ENCODE assay signal across 32 cellular contexts in the genomic region with DNA sequence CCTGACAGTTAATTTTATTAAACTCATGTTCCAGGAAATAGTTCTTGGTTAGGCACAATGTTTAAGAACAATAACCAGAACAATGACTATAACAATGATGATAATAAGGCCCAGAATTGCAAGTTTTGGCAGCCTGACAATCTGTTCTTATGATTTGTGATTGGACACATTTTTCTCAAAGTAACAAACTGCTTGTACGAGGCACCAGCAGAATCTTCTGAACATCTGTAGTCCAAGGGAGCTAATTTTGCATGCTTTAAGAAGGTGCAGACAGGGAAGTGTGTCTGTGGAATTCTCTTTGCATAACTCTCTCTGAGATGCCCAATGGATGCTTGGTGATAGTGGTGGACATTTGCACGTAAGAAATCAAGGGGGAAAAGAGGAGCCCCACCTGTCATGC.
"Had no signal": no experiment of that assay in that cellular context is flagged by ENCODE, and none has a peak within 500 bp of the region (broad histone marks: within the 10 kb centered on the region; RNA-seq: fewer than 3 reads in every experiment).

No MANE protein-coding gene starts in this region.

- H3K4me1 ChIP-seq: SJCRH30 had no signal

- H3K36me3 ChIP-seq: SJCRH30 had no signal

- H3K27me3 ChIP-seq: SJCRH30 had no signal

- ATAC-seq: activated CD8-positive, alpha-beta memory T cell treated with anti-CD3 and anti-CD28 coated beads, Interleukin-2, amount 10 ng/mL, durations not matched to agents 7 days and 5 days; activated naive CD8-positive, alpha-beta T cell treated with anti-CD3 and anti-CD28 coated beads, Interleukin-2, amount 50 U/mL, for 24 hours; Panc1 had no signal

- H3K4me3 ChIP-seq: SJCRH30 had no signal

- DNase-seq: activated B cell treated with CpG ODN at 0.5 μM for 24 hours; activated CD4-positive, alpha-beta memory T cell treated with anti-CD3 and anti-CD28 coated beads, Interleukin-2, amount 10 ng/mL, durations not matched to agents 7 days and 5 days; activated CD4-positive, alpha-beta T cell treated with anti-CD3 and anti-CD28 coated beads for 48 hours; activated CD4-positive, CD25-positive, alpha-beta regulatory T cell treated with anti-CD3 and anti-CD28 coated beads, Interleukin-2, amount 50 U/mL, for 72 hours; activated CD8-positive, alpha-beta memory T cell treated with anti-CD3 and anti-CD28 coated beads for 24 hours; activated CD8-positive, alpha-beta memory T cell treated with anti-CD3 and anti-CD28 coated beads, Interleukin-2, amount 10 ng/mL, durations not matched to agents 7 days and 5 days; activated CD8-positive, alpha-beta memory T cell treated with anti-CD3 and anti-CD28 coated beads, Interleukin-2, amount 50 U/mL, for 48 hours; activated effector memory CD4-positive, alpha-beta T cell treated with Interleukin-2 at 50 U/mL for 16 hours; activated naive CD4-positive, alpha-beta T cell treated with anti-CD3 and anti-CD28 coated beads, Interleukin-2, amount 10 ng/mL, durations not matched to agents 7 days and 5 days; activated naive CD8-positive, alpha-beta T cell treated with anti-CD3 and anti-CD28 coated beads, Interleukin-2, amount 50 U/mL, for 24 hours; activated T-cell treated with anti-CD3 and anti-CD28 coated beads, Interleukin-2, amount 50 U/mL, for 48 hours; anterior cingulate cortex; central memory CD4-positive, alpha-beta T cell; Karpas-422; NCI-H1105; NCI-H1417 treated with DMSO at 0.1 percent for 48 hours; NCI-H187 treated with DMSO at 0.1 percent for 48 hours; NCI-H2081; NCI-H2171 treated with DMSO at 0.1 percent for 48 hours; NCI-H2227 treated with DMSO at 0.1 percent for 48 hours; NCI-H446; NCI-H510A treated with DMSO at 0.1 percent for 48 hours; NCI-H526 treated with DMSO at 0.1 percent for 48 hours; NCI-H774; SHP77; SJCRH30; SW 1271; T-helper 1 cell; T-helper 2 cell; T-helper 9 cell had no signal

- H3K9me3 ChIP-seq: SJCRH30 had no signal

- H3K27ac ChIP-seq: SJCRH30, VCaP had no signal
